In the genomic region with DNA sequence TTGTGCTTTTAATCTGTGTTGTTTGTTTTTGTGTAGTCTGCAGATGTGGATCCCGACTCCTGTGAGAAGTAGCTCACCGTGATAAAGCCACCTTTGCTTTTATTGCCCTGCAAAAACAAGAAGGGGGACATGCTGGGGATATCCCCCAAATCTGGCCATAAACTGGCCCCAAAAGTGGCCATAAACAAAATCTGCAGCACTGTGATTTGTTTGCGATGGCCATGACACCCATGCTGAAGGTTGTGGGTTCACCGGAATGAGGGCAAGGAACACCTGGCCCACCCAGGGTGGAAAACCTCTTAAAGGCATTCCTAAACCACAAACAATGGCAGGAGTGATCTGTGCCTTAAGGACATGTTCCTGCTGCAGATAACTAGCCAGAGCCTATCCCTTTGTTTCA, we compare ENCODE assay signal across 2 cellular contexts.
TF ChIP-seq lines count a peak whose summit lies in the region.

No MANE protein-coding gene starts in this region.

TF ChIP-seq in HepG2, 621 proteins besides CTCF, POLR2A, EP300 and RAD21:
- peak; percentile 77; the same call in 1 of the 2 replicates for TF ChIP-seq ZNF816 (CRISPR knock-in tag; IDR thresholded peaks at IDR 0.05; ENCODE audit: borderline replicate concordance)
- TF ChIP-seq RNF2 (conservative IDR thresholded peaks at IDR 0.05; ENCODE audit: low read depth) = no peak
TF ChIP-seq in HepG2: peak in this region for 1.

TF ChIP-seq in K562, 482 proteins besides CTCF, POLR2A, EP300 and RAD21:
- no peak for TF ChIP-seq SAFB2 (IDR thresholded peaks at IDR 0.05; ENCODE audit: borderline replicate concordance, low read depth, low read length, severe bottlenecking)
- peak in 1 of 2 experiments; percentile 48; a peak in 1 of 4 replicates for TF ChIP-seq TRIM24 (IDR thresholded peaks at IDR 0.05)
- TF ChIP-seq XRCC3 (IDR thresholded peaks at IDR 0.05) = peak; percentile 70; the same call in 1 of the 2 replicates
- peak; percentile 93 for TF ChIP-seq TRIM28 (IDR thresholded peaks at IDR 0.05)
- TF ChIP-seq, protein P1, sequence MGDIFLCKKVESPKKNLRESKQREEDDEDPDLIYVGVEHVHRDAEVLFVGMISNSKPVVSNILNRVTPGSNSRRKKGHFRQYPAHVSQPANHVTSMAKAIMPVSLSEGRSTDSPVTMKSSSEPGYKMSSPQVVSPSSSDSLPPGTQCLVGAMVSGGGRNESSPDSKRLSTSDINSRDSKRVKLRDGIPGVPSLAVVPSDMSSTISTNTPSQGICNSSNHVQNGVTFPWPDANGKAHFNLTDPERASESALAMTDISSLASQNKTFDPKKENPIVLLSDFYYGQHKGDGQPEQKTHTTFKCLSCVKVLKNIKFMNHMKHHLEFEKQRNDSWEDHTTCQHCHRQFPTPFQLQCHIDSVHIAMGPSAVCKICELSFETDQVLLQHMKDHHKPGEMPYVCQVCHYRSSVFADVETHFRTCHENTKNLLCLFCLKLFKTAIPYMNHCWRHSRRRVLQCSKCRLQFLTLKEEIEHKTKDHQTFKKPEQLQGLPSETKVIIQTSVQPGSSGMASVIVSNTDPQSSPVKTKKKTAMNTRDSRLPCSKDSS (IDR thresholded peaks at IDR 0.05; ENCODE audit: low read depth, partially characterized antibody) = peak; percentile 79
- TF ChIP-seq CBX5 (IDR thresholded peaks at IDR 0.05; ENCODE audit: borderline replicate concordance, low read depth) = peak; percentile 31; the same call in 1 of the 2 replicates
- TF ChIP-seq ZHX1 (conservative IDR thresholded peaks at IDR 0.05; ENCODE audit: low read length) = no peak
- TF ChIP-seq RFX7 (CRISPR knock-in tag; IDR thresholded peaks at IDR 0.05) = no peak
